24 cellular contexts compared by ENCODE assay signal in genomic region chr4:35253331-35253730, GRCh38.
"Had no signal": no experiment of that assay in that cellular context is flagged by ENCODE, and none has a peak within 500 bp of the region (broad histone marks: within the 10 kb centered on the region; RNA-seq: fewer than 3 reads in every experiment).

No MANE protein-coding gene starts in this region.

- H3K27ac ChIP-seq: lower lobe of right lung, pancreas, prostate gland, skin epidermis, suprapubic skin, thoracic aorta, tibial artery, uterus had no signal

- H3K4me1 ChIP-seq: lower lobe of right lung, pancreas, prostate gland, suprapubic skin, tibial artery, uterus had no signal

- DNase-seq: hippocampal formation; kidney glomerular epithelial cell; left cardiac atrium; left ventricle myocardium superior; lower lobe of right lung; naive thymus-derived CD8-positive, alpha-beta T cell; nucleus accumbens; pancreas; posterior cingulate gyrus; retina; right cardiac atrium; stimulated activated CD4-positive, alpha-beta T cell treated with anti-CD3 and anti-CD28 coated beads, Interleukin-12 subunit alpha, Interleukin-12 subunit beta, amount 100 ng/mL, for 4 hours; stimulated activated CD4-positive, alpha-beta T cell treated with anti-CD3 and anti-CD28 coated beads, Interleukin-15, amount 100 ng/mL, for 24 hours; stimulated activated CD4-positive, alpha-beta T cell treated with anti-CD3 and anti-CD28 coated beads, Interleukin-4, amount 100 ng/mL, for 24 hours; stimulated activated naive CD4-positive, alpha-beta T cell; tibial artery; uterus had no signal

- H3K4me3 ChIP-seq: lower lobe of right lung, pancreas, prostate gland, skin epidermis, suprapubic skin, thoracic aorta, tibial artery, uterus had no signal

- H3K9me3 ChIP-seq: lower lobe of right lung, pancreas, prostate gland, suprapubic skin, thoracic aorta, tibial artery, uterus had no signal

- ATAC-seq: left cardiac atrium; left lobe of liver; left ventricle myocardium superior; lower lobe of right lung; naive thymus-derived CD8-positive, alpha-beta T cell; pancreas; right cardiac atrium; sciatic nerve; stimulated activated effector memory CD8-positive, alpha-beta T cell treated with anti-CD3 and anti-CD28 coated beads, Interleukin-12 subunit alpha, Interleukin-12 subunit beta, amount 100 ng/mL, for 72 hours had no signal

- H3K36me3 ChIP-seq: lower lobe of right lung, pancreas, prostate gland, suprapubic skin, thoracic aorta, tibial artery, uterus had no signal

- H3K27me3 ChIP-seq: pancreas, suprapubic skin, tibial artery, uterus had no signal
